8 cellular contexts compared by ENCODE assay signal in genomic region chr19:12696366-12697335, GRCh38. TPM values are rescaled to one million over a fixed set of nuclear protein-coding genes. Genes with fewer than 3 reads are reported as not detected.
DNase-seq lines count a peak whose midpoint lies in the region; ATAC-seq and TF ChIP-seq lines count a peak whose summit lies in the region.

FBXW9 (minus strand) TSS chr19:12696631; CDS start chr19:12696581, 50 bp downstream.

- H3K27ac ChIP-seq in C4-2B, result peak within 1 kb of the TSS; percentile 59

- ATAC-seq in GM19438 (IDR thresholded peaks at IDR 0.05; ENCODE audit: low read depth, unreplicated experiment), result peak; percentile 79

- no peak for TF ChIP-seq CTCF in C4-2B (conservative IDR thresholded peaks at IDR 0.05)

- DNase-seq in HT-29 (ENCODE audit: low spot score), result peak; percentile 90
- DNase-seq in NK-92 (lab: John Stamatoyannopoulos, UW; ENCODE audit: unreplicated experiment), result peak; percentile 72
- peak; percentile 100 for DNase-seq in activated CD8-positive, alpha-beta memory T cell treated with anti-CD3 and anti-CD28 coated beads for 24 hours
- peak; percentile 98 for DNase-seq in effector CD4-positive, alpha-beta T cell
- peak; percentile 96 to 98 for DNase-seq in lung microvascular endothelial cell (ENCODE audit: low read depth in 2 of 2)
- DNase-seq in stimulated activated CD4-positive, alpha-beta T cell treated with anti-CD3 and anti-CD28 coated beads, TNF-alpha, amount 100 ng/mL, for 24 hours (ENCODE audit: low read depth in 3 of 3), result peak; percentile 95 to 97 (median 97)

RNA-seq across cellular contexts. Expression of gene FBXW9, which starts in this region (rescaled TPM):
- 32.9 and 38.0 TPM in 2 replicates for total RNA-seq in HT-29 (2014; rRNA removed; shearing (Covaris generic))
- 3.8 and 5.2 TPM in 2 replicates for total RNA-seq in lung microvascular endothelial cell

Comparison
In these comparisons a context has a peak if more than half of its experiments do, and no peak if none do; other contexts are left out.
1. Peak in every context shown above with its lines: DNase-seq, ATAC-seq and H3K27ac ChIP-seq.